Comparison of ENCODE assay signal across 8 cellular contexts in genomic region chr14:74945261-74945851, GRCh38. TPM values are rescaled to one million over a fixed set of nuclear protein-coding genes. Genes with fewer than 3 reads are reported as not detected.
DNase-seq lines count a peak whose midpoint lies in the region; ATAC-seq and TF ChIP-seq lines count a peak whose summit lies in the region.

No MANE protein-coding gene starts in this region.

- H3K4me3 ChIP-seq in NB4 (ENCODE audit: low read depth, low read length) (no peak overlapping the region), colonic mucosa (no peak overlapping the region), psoas muscle (no peak overlapping the region)

- no peaks in the 10 kb centered on the region for H3K9me3 ChIP-seq in colonic mucosa
- H3K9me3 ChIP-seq in psoas muscle, result no peaks in the 10 kb centered on the region

- no peak for TF ChIP-seq POLR2A in NB4 (IDR thresholded peaks at IDR 0.05; ENCODE audit: extremely low read depth, insufficient read length)

- no peak overlapping the region for H3K27ac ChIP-seq in colonic mucosa
- H3K27ac ChIP-seq in psoas muscle, result peak overlapping the region; percentile 30

- ATAC-seq in psoas muscle (peak in 3 of 4 donors; percentile 24 to 40 (median 35)), HG03159 (IDR thresholded peaks at IDR 0.05; ENCODE audit: unreplicated experiment) (no peak)

- 57 to 65% (median 64%) methylated on average over 17 of the region's 17 CpGs for WGBS in psoas muscle, 3 donors

- intact Hi-C loops in colonic mucosa (cut with DNase I), result loop anchor here (10.0 kb wide), 1 partner anchor 359 kb away; no protein-coding TSS in a partner anchor
- intact Hi-C loops in psoas muscle (cut with DNase I), result loop anchor here (5.0 to 10.0 kb wide), 3 partner anchors 57 to 139 kb away; partner anchors contain the start of gene EIF2B2 (in 2 of the 2)

- no peak overlapping the region for H3K9ac ChIP-seq in colonic mucosa (ENCODE audit: low read depth in 2 of 2, low read length in 2 of 2)

- DNase-seq in activated effector memory CD4-positive, alpha-beta T cell treated with anti-CD3 and anti-CD28 coated beads, Interleukin-2, amount 50 U/mL, for 16 hours, result peak; percentile 69
- no peak for DNase-seq in activated effector memory CD4-positive, alpha-beta T cell treated with Interleukin-2 at 50 U/mL for 16 hours
- DNase-seq in NB4 (ENCODE audit: low read depth) (peak; percentile 60), colonic mucosa (no peak), psoas muscle (peak; percentile 51 to 66), AG08396 (ENCODE audit: low spot score) (no peak), GM19240 (ENCODE audit: insufficient read length, low spot score) (no peak)

- TF ChIP-seq CTCF in NB4 (IDR thresholded peaks at IDR 0.05; ENCODE audit: low read depth, low read length) (peak; percentile 53), colonic mucosa (IDR thresholded peaks at IDR 0.05) (peak; percentile 29), psoas muscle (IDR thresholded peaks at IDR 0.05) (peak; percentile 41)

- H3K36me3 ChIP-seq in colonic mucosa (no peaks in the 10 kb centered on the region), psoas muscle (ENCODE audit: insufficient read depth in 1 of 2, low read depth in 1 of 2) (no peaks in the 10 kb centered on the region)

- H3K4me1 ChIP-seq in colonic mucosa (no peaks in the 10 kb centered on the region), psoas muscle (peaks cover 22% of the 10 kb centered on the region)

- no peaks in the 10 kb centered on the region for H3K27me3 ChIP-seq in colonic mucosa
- no peaks in the 10 kb centered on the region for H3K27me3 ChIP-seq in psoas muscle (ENCODE audit: insufficient read depth in 3 of 3, low read length in 2 of 3)

RNA-seq across cellular contexts. Expression of gene PGF, which starts 10.0 kb away (rescaled TPM):
- total RNA-seq in colonic mucosa (1 to 10 TPM in 1 of 2 donors, under 1 TPM in 1; 0.57 to 2.2 TPM), psoas muscle (1 to 10 TPM; 4.1 to 9.8 (median 8.1) TPM)
- polyA plus RNA-seq in psoas muscle, result 1 to 10 TPM; 2.5 to 9.2 (median 2.6) TPM

RNA-seq across cellular contexts. Expression of gene RPS6KL1, which starts 22.3 kb away (rescaled TPM):
- total RNA-seq in colonic mucosa (10 to 100 TPM in 1 of 2 donors, 1 to 10 TPM in 1; 9.1 to 14.0 TPM), psoas muscle (10 to 100 TPM; 23.0 to 34.1 (median 28.1) TPM)
- polyA plus RNA-seq in psoas muscle, result 10 to 100 TPM in 2 of 3 donors, 1 to 10 TPM in 1; 9.4 to 25.6 (median 11.1) TPM

RNA-seq across cellular contexts. Expression of gene EIF2B2, which starts 57.4 kb away (rescaled TPM):
- total RNA-seq in colonic mucosa, result 10 to 100 TPM; 34.0 to 48.9 TPM
- total RNA-seq in psoas muscle, result 10 to 100 TPM; 44.5 to 68.9 (median 54.6) TPM
- 10 to 100 TPM; 64.4 to 91.9 (median 74.8) TPM for polyA plus RNA-seq in psoas muscle

Comparison
In these comparisons a context has a peak if more than half of its experiments do, and no peak if none do; other contexts are left out.
1. DNase-seq: peak in activated effector memory CD4-positive, alpha-beta T cell treated with anti-CD3 and anti-CD28 coated beads, Interleukin-2, amount 50 U/mL, for 16 hours (single experiment), NB4 (single experiment) and psoas muscle (2 of 2); none in activated effector memory CD4-positive, alpha-beta T cell treated with Interleukin-2 at 50 U/mL for 16 hours (single experiment), colonic mucosa (single experiment), AG08396 (single experiment) and GM19240 (single experiment).
2. Peak in every context shown above with its lines, with median percentiles within 50 percentile points of each other: CTCF ChIP-seq.